In genomic region chr2:118836411-118836930, GRCh38 we compare ENCODE assay signal across 14 cellular contexts. TPM values are rescaled to one million over a fixed set of nuclear protein-coding genes. Genes with fewer than 3 reads are reported as not detected.
A peak's percentile ranks its signal among the peaks of the same experiment; 100 is the strongest.
DNase-seq lines count a peak whose midpoint lies in the region; ATAC-seq and TF ChIP-seq lines count a peak whose summit lies in the region.
"Had no signal": no experiment of that assay in that cellular context is flagged by ENCODE, and none has a peak within 500 bp of the region (broad histone marks: within the 10 kb centered on the region; RNA-seq: fewer than 3 reads in every experiment).

No MANE protein-coding gene starts in this region.

- ATAC-seq in activated T-helper 17 cell treated with anti-CD3 and anti-CD28 coated beads, Interleukin-2, amount 50 U/mL, for 72 hours (replicated peaks): no peak
- ATAC-seq: foreskin keratinocyte had no signal

- H3K9ac ChIP-seq in iPS-20b (ENCODE audit: low read depth, low read length) (no peak overlapping the region), smooth muscle cell (ENCODE audit: low read depth) (no peak overlapping the region)

- H3K79me2 ChIP-seq in smooth muscle cell (ENCODE audit: low read depth): peaks cover 4% of the 10 kb centered on the region

- H3K36me3 Mint-ChIP-seq in activated CD4-positive, alpha-beta T cell treated with anti-CD3 and anti-CD28 coated beads, Interleukin-2, amount 10 ng/mL, durations not matched to agents 24 days and 14 days (ENCODE audit: low read depth): no peaks in the 10 kb centered on the region
- H3K36me3 Mint-ChIP-seq in activated T-helper 17 cell treated with anti-CD3 and anti-CD28 coated beads, Interleukin-2, amount 50 U/mL, for 72 hours (ENCODE audit: low read depth): peaks cover 8% of the 10 kb centered on the region
- H3K36me3 Mint-ChIP-seq in activated naive CD4-positive, alpha-beta T cell treated with anti-CD3 and anti-CD28 coated beads for 36 hours (ENCODE audit: low read depth): no peaks in the 10 kb centered on the region

- H3K27ac ChIP-seq in iPS-20b (ENCODE audit: low read length) (no peak overlapping the region), smooth muscle cell (ENCODE audit: low read depth) (no peak overlapping the region)
- H3K27ac ChIP-seq: brain microvascular endothelial cell, foreskin keratinocyte had no signal

- CTCF ChIA-PET in activated naive CD4-positive, alpha-beta T cell treated with anti-CD3 and anti-CD28 coated beads for 36 hours (lab: Charles Lee): no interaction called here

- H3K9me3 ChIP-seq in iPS-20b (ENCODE audit: insufficient read depth, low read depth, low read length) (no peaks in the 10 kb centered on the region; the same call in 1 of the 2 replicates), smooth muscle cell (replicated peaks; ENCODE audit: low read depth) (no peaks in the 10 kb centered on the region)

- H2AFZ ChIP-seq in smooth muscle cell (ENCODE audit: low read depth): no peak overlapping the region

- no peaks in the 10 kb centered on the region for H4K20me1 ChIP-seq in smooth muscle cell (ENCODE audit: low read depth)

- H3F3A ChIP-seq in smooth muscle cell (ENCODE audit: low read depth): no peaks in the 10 kb centered on the region

- H3K27me3 Mint-ChIP-seq in activated CD4-positive, alpha-beta T cell treated with anti-CD3 and anti-CD28 coated beads, Interleukin-2, amount 10 ng/mL, durations not matched to agents 24 days and 14 days: peaks cover 84% of the 10 kb centered on the region
- peaks cover 68% of the 10 kb centered on the region for H3K27me3 Mint-ChIP-seq in activated T-helper 17 cell treated with anti-CD3 and anti-CD28 coated beads, Interleukin-2, amount 50 U/mL, for 72 hours
- H3K27me3 Mint-ChIP-seq in activated naive CD4-positive, alpha-beta T cell treated with anti-CD3 and anti-CD28 coated beads for 36 hours (ENCODE audit: low read depth): peaks cover 86% of the 10 kb centered on the region

- H3K27me3 ChIP-seq in iPS-20b (ENCODE audit: insufficient read depth, low read length): peaks cover 100% of the 10 kb centered on the region
- peaks cover 100% of the 10 kb centered on the region for H3K27me3 ChIP-seq in smooth muscle cell (ENCODE audit: low read depth)

- H3K9me3 Mint-ChIP-seq in activated CD4-positive, alpha-beta T cell treated with anti-CD3 and anti-CD28 coated beads, Interleukin-2, amount 10 ng/mL, durations not matched to agents 24 days and 14 days: no peaks in the 10 kb centered on the region
- H3K9me3 Mint-ChIP-seq in activated T-helper 17 cell treated with anti-CD3 and anti-CD28 coated beads, Interleukin-2, amount 50 U/mL, for 72 hours: no peaks in the 10 kb centered on the region
- no peaks in the 10 kb centered on the region for H3K9me3 Mint-ChIP-seq in activated naive CD4-positive, alpha-beta T cell treated with anti-CD3 and anti-CD28 coated beads for 36 hours

- H3K4me1 Mint-ChIP-seq in activated CD4-positive, alpha-beta T cell treated with anti-CD3 and anti-CD28 coated beads, Interleukin-2, amount 10 ng/mL, durations not matched to agents 24 days and 14 days: peaks cover 3% of the 10 kb centered on the region
- no peaks in the 10 kb centered on the region for H3K4me1 Mint-ChIP-seq in activated T-helper 17 cell treated with anti-CD3 and anti-CD28 coated beads, Interleukin-2, amount 50 U/mL, for 72 hours
- peaks cover 11% of the 10 kb centered on the region for H3K4me1 Mint-ChIP-seq in activated naive CD4-positive, alpha-beta T cell treated with anti-CD3 and anti-CD28 coated beads for 36 hours (ENCODE audit: low read depth)

- H3K36me3 ChIP-seq in iPS-20b (ENCODE audit: insufficient read depth, low read depth, low read length) (no peaks in the 10 kb centered on the region), smooth muscle cell (ENCODE audit: low read depth) (no peaks in the 10 kb centered on the region)
- H3K36me3 ChIP-seq: brain microvascular endothelial cell had no signal

- peaks cover 7% of the 10 kb centered on the region; the same call in 1 of the 2 replicates for H3K4me1 ChIP-seq in iPS-20b (ENCODE audit: insufficient read depth, low read length)
- H3K4me1 ChIP-seq in smooth muscle cell (ENCODE audit: low read depth): peaks cover 18% of the 10 kb centered on the region
- H3K4me1 ChIP-seq: foreskin keratinocyte had no signal

- DNase-seq in activated CD4-positive, alpha-beta T cell treated with anti-CD3 and anti-CD28 coated beads, Interleukin-2, amount 10 ng/mL, durations not matched to agents 24 days and 14 days: no peak
- no peak for DNase-seq in activated CD4-positive, alpha-beta T cell treated with anti-CD3 and anti-CD28 coated beads for 4 hours
- DNase-seq in smooth muscle cell (lab: John Stamatoyannopoulos, UW; ENCODE audit: unreplicated experiment) (no peak), NCI-H446 treated with DMSO at 0.1 percent for 48 hours (lab: John Stamatoyannopoulos, UW) (no peak), NCI-H774 (lab: John Stamatoyannopoulos, UW) (no peak)
- DNase-seq in activated naive CD4-positive, alpha-beta T cell treated with anti-CD3 and anti-CD28 coated beads for 36 hours: no peak
- DNase-seq: brain microvascular endothelial cell; foreskin keratinocyte; NCI-H2107; stimulated activated CD4-positive, alpha-beta T cell treated with anti-CD3 and anti-CD28 coated beads, Interleukin-4, amount 100 ng/mL, for 4 hours had no signal

- 16% methylated on average over 8 of the region's 8 CpGs for WGBS in smooth muscle cell (ENCODE audit: low lambda C conversion rate)

- no peak for TF ChIP-seq CTCF in smooth muscle cell (IDR thresholded peaks at IDR 0.05; ENCODE audit: borderline replicate concordance, insufficient read depth, poor library complexity, severe bottlenecking)

- peak overlapping the region; percentile 62 for H3K4me3 ChIP-seq in iPS-20b (ENCODE audit: low read length)
- peak overlapping the region; percentile 59 for H3K4me3 ChIP-seq in smooth muscle cell

- no peak overlapping the region for H3K27ac Mint-ChIP-seq in activated CD4-positive, alpha-beta T cell treated with anti-CD3 and anti-CD28 coated beads, Interleukin-2, amount 10 ng/mL, durations not matched to agents 24 days and 14 days
- no peak overlapping the region for H3K27ac Mint-ChIP-seq in activated T-helper 17 cell treated with anti-CD3 and anti-CD28 coated beads, Interleukin-2, amount 50 U/mL, for 72 hours
- H3K27ac Mint-ChIP-seq in activated naive CD4-positive, alpha-beta T cell treated with anti-CD3 and anti-CD28 coated beads for 36 hours: no peak overlapping the region

- intact Hi-C loops in activated CD4-positive, alpha-beta T cell treated with anti-CD3 and anti-CD28 coated beads, Interleukin-2, amount 10 ng/mL, durations not matched to agents 24 days and 14 days (cut with micrococcal nuclease): no loop called here
- intact Hi-C loops in activated naive CD4-positive, alpha-beta T cell treated with anti-CD3 and anti-CD28 coated beads for 36 hours (cut with micrococcal nuclease): no loop called here

- peak overlapping the region; percentile 96 for H3K4me2 ChIP-seq in smooth muscle cell

- peak overlapping the region; percentile 7 for H3K4me3 Mint-ChIP-seq in activated CD4-positive, alpha-beta T cell treated with anti-CD3 and anti-CD28 coated beads, Interleukin-2, amount 10 ng/mL, durations not matched to agents 24 days and 14 days
- H3K4me3 Mint-ChIP-seq in activated T-helper 17 cell treated with anti-CD3 and anti-CD28 coated beads, Interleukin-2, amount 50 U/mL, for 72 hours: peak overlapping the region; percentile 63
- no peak overlapping the region for H3K4me3 Mint-ChIP-seq in activated naive CD4-positive, alpha-beta T cell treated with anti-CD3 and anti-CD28 coated beads for 36 hours

RNA-seq across cellular contexts. Expression of gene EN1, which starts 11.0 kb away (rescaled TPM):
- not detected in 2 replicates for total RNA-seq in activated CD4-positive, alpha-beta T cell treated with anti-CD3 and anti-CD28 coated beads, Interleukin-2, amount 10 ng/mL, durations not matched to agents 24 days and 14 days
- not detected for total RNA-seq in activated T-helper 17 cell treated with anti-CD3 and anti-CD28 coated beads, Interleukin-2, amount 50 U/mL, for 72 hours
- 3.0 TPM in 2 replicates for total RNA-seq in smooth muscle cell
- polyA plus RNA-seq in smooth muscle cell: 3.4 and 12.9 TPM in 2 replicates
- not detected for total RNA-seq in activated naive CD4-positive, alpha-beta T cell treated with anti-CD3 and anti-CD28 coated beads for 36 hours
- total RNA-seq: foreskin keratinocyte, G401, urinary bladder had no signal
- polyA plus RNA-seq: urinary bladder had no signal
